ENCODE assay signal across 8 cellular contexts in genomic region chr2:231672617-231673347, GRCh38. TPM values are rescaled to one million over a fixed set of nuclear protein-coding genes. Genes with fewer than 3 reads are reported as not detected.
DNase-seq lines count a peak whose midpoint lies in the region; ATAC-seq, FAIRE-seq and TF ChIP-seq lines count a peak whose summit lies in the region.

No MANE protein-coding gene starts in this region.

- under 1% methylated on average over 19 of the region's 20 CpGs for WGBS in GM12878 (ENCODE audit: insufficient coverage, insufficient replicate concordance, low lambda C conversion rate, missing lambda C conversion rate)

- FAIRE-seq in GM18507 (lab: Jason Lieb, UNC), result peak; percentile 89
- no peak for FAIRE-seq in GM12878 (lab: Jason Lieb, UNC)

- no peaks in the 10 kb centered on the region for H4K20me1 ChIP-seq in GM12878 (ENCODE audit: control insufficient read depth, insufficient read depth)

- peak overlapping the region; percentile 97 for H3K4me2 ChIP-seq in GM12878 (ENCODE audit: control insufficient read depth, insufficient read depth)

- POLR2A ChIA-PET in GM12878 (lab: Charles Lee), result interaction anchor here (0.5 to 10.3 kb wide), 18 partner anchors 8 to 354 kb away, joined by 3 to 247 read pairs (median 7); partner anchors contain the start of genes COPS7B and PTMA

- CTCF ChIA-PET in GM12878 (lab: Yijun Ruan, JAX), result interaction anchor here (0.7 to 22.2 kb wide), 15 partner anchors 10 to 155 kb away, joined by 3 to 811 read pairs (median 8); partner anchors contain the start of gene PTMA

- H3K9me3 ChIP-seq in GM12878 (replicated peaks; ENCODE audit: control insufficient read depth, insufficient read depth, low read length) (no peaks in the 10 kb centered on the region; the same call in 2 of the 3 replicates), vagina (no peaks in the 10 kb centered on the region)

- peak; percentile 10 for DNase-seq in Ammon's horn (ENCODE audit: low spot score)
- DNase-seq in GM18507 (ENCODE audit: extremely low spot score, insufficient read length, low read depth), result no peak
- DNase-seq in NCI-H1930 (lab: John Stamatoyannopoulos, UW), result peak; percentile 20 to 47
- peak; percentile 71 for DNase-seq in GM12878 (ENCODE audit: low read depth, low spot score)
- peak; percentile 82 to 92 for DNase-seq in left colon
- DNase-seq in vagina (ENCODE audit: extremely low spot score in 2 of 2), result peak in 1 of 2 donors; percentile 83
- no peak for DNase-seq in HK-2 (ENCODE audit: unreplicated experiment)

- H3K4me3 ChIP-seq in GM12878, result peak overlapping the region; percentile 73
- no peak overlapping the region for H3K4me3 ChIP-seq in vagina

- peak; percentile 86 for TF ChIP-seq EP300 in GM12878 (IDR thresholded peaks at IDR 0.05; ENCODE audit: borderline replicate concordance in 1 of 2, control insufficient read depth in 1 of 2, low read depth in 2 of 2, low read length in 2 of 2)

- H3K9ac ChIP-seq in GM12878 (ENCODE audit: control insufficient read depth, insufficient read depth, low read length), result peak overlapping the region; percentile 76

- RAD21 ChIA-PET in GM12878 (lab: Charles Lee; ENCODE audit: unreplicated experiment), result interaction anchor here (0.5 to 24.6 kb wide), 18 partner anchors 9 to 1125 kb away, joined by 3 to 463 read pairs (median 4); partner anchors contain the start of gene PTMA

- H2AFZ ChIP-seq in GM12878 (ENCODE audit: control insufficient read depth, low read depth, low read length), result peak overlapping the region; percentile 70

- in situ Hi-C loops in GM12878 (cut with MboI), result loop anchor here (5.0 kb wide), 1 partner anchor 60 kb away; no protein-coding TSS in a partner anchor

- H3K36me3 ChIP-seq in GM12878 (ENCODE audit: control insufficient read depth in 2 of 2, insufficient read depth in 2 of 2, low read length in 1 of 2), result no peaks in the 10 kb centered on the region
- no peaks in the 10 kb centered on the region for H3K36me3 ChIP-seq in vagina

- peaks cover 59% of the 10 kb centered on the region for H3K4me1 ChIP-seq in GM12878 (ENCODE audit: control insufficient read depth, insufficient read depth, low read length)
- peaks cover 48% of the 10 kb centered on the region for H3K4me1 ChIP-seq in vagina

- ATAC-seq in HG02763 (IDR thresholded peaks at IDR 0.05; ENCODE audit: unreplicated experiment) (peak; percentile 48), GM12878 (peak; percentile 73), left colon (peak; percentile 55)

- BruUV-seq in GM12878 (replicated peaks; lab: Mats Ljungman, UMichigan), result no TSS peak

- peaks cover 9% of the 10 kb centered on the region for H3K79me2 ChIP-seq in GM12878 (ENCODE audit: control insufficient read depth, insufficient read depth, low read length)

- H3K27me3 ChIP-seq in GM12878 (replicated peaks in 1 of 2; ENCODE audit: control insufficient read depth in 2 of 2, insufficient read depth in 2 of 2, low read length in 1 of 2) (no peaks in the 10 kb centered on the region), vagina (no peaks in the 10 kb centered on the region)

- TF ChIP-seq POLR2A in GM12878 (IDR thresholded peaks at IDR 0.05; ENCODE audit: low read depth, low read length), result peak; percentile 43; the same call in 1 of the 2 replicates
- TF ChIP-seq POLR2A in vagina (IDR thresholded peaks at IDR 0.05), result no peak

- intact Hi-C loops in GM12878 (cut with micrococcal nuclease; ENCODE audit: unreplicated experiment), result loop anchor here (5.0 kb wide), 1 partner anchor 110 kb away; no protein-coding TSS in a partner anchor
- intact Hi-C loops in left colon (cut with DNase I, micrococcal nuclease), result no loop called here
- intact Hi-C loops in vagina (cut with DNase I), result loop anchor here (10.0 kb wide), 1 partner anchor 208 kb away; the partner anchor contains the start of gene NCL

- SMC1A ChIA-PET in GM12878 (lab: Charles Lee; ENCODE audit: uncharacterized antibody, unreplicated experiment), result interaction anchor here (0.8 to 10.2 kb wide), 10 partner anchors 12 to 197 kb away, joined by 3 to 343 read pairs (median 6); partner anchors contain the start of gene PTMA

- H3K27ac ChIP-seq in GM12878 (ENCODE audit: control insufficient read depth, insufficient read depth) (peak overlapping the region; percentile 98), vagina (peak overlapping the region; percentile 81)

- TF ChIP-seq CTCF in GM12878 (IDR thresholded peaks at IDR 0.05 in 2 of 3, conservative IDR thresholded peaks at IDR 0.05 in 1 of 3; ENCODE audit: control insufficient read depth in 2 of 3, extremely low read depth in 1 of 3, insufficient read depth in 1 of 3, low read depth in 3 of 3, low read length in 3 of 3), result peak; percentile 56 to 64 (median 59)
- no peak for TF ChIP-seq CTCF in vagina (IDR thresholded peaks at IDR 0.05)

- TF ChIP-seq RAD21 in GM12878 (IDR thresholded peaks at IDR 0.05; ENCODE audit: insufficient read depth, low read depth, low read length), result no peak

TF ChIP-seq in GM12878, 131 proteins besides CTCF, POLR2A, EP300 and RAD21 (continues in another document):
- TF ChIP-seq PRDM15 (CRISPR knock-in tag; IDR thresholded peaks at IDR 0.05), result no peak
- no peak for TF ChIP-seq ESRRA (IDR thresholded peaks at IDR 0.05; ENCODE audit: low read length)
- peak; percentile 68 for TF ChIP-seq SP1 (IDR thresholded peaks at IDR 0.05; ENCODE audit: low read depth, low read length)
- TF ChIP-seq ZBTB33 (IDR thresholded peaks at IDR 0.05), result no peak
- TF ChIP-seq BMI1 (IDR thresholded peaks at IDR 0.05; ENCODE audit: borderline replicate concordance), result no peak
- no peak for TF ChIP-seq ZNF384 (IDR thresholded peaks at IDR 0.05; ENCODE audit: borderline replicate concordance, low read depth, low read length)
- no peak for TF ChIP-seq NR2C2 (IDR thresholded peaks at IDR 0.05; ENCODE audit: borderline replicate concordance, control insufficient read depth, insufficient read length, low read depth)
- peak; percentile 13; the same call in 1 of the 2 replicates for TF ChIP-seq HCFC1 (IDR thresholded peaks at IDR 0.05; ENCODE audit: low read length)
- TF ChIP-seq YY1 (IDR thresholded peaks at IDR 0.05; ENCODE audit: low read depth, low read length), result peak; percentile 51; the same call in 1 of the 2 replicates
- peak; percentile 88 for TF ChIP-seq EED (IDR thresholded peaks at IDR 0.05; ENCODE audit: low read depth)

RNA-seq across cellular contexts. Expression of gene PTMA, which starts 35.5 kb away (rescaled TPM):
- total RNA-seq in GM12878 (2013; cell fraction: nucleolus; rRNA removed), result 157 and 167 TPM in 2 replicates
- total RNA-seq in GM12878 (2014; rRNA removed), result 1,683 and 1,891 TPM in 2 replicates
- total RNA-seq in GM12878 (2014; rRNA removed; fragmentation: Illumina TruSeq; extraction: Trizol), result 3,682 and 3,944 TPM in 2 replicates
- 2,403 and 2,413 TPM in 2 replicates for total RNA-seq in GM12878 (2021)
- polyA plus RNA-seq in GM12878 (2011; ENCODE audit: low read depth), result 1,103 TPM
- 1,144 and 1,534 TPM in 2 replicates for polyA plus RNA-seq in GM12878 (2011; rRNA removed)
- 791 and 1,273 TPM in 2 replicates for polyA plus RNA-seq in GM12878 (2011; cell fraction: cytosol; rRNA removed)
- 515 and 1,224 TPM in 2 replicates for polyA plus RNA-seq in GM12878 (2011; cell fraction: nucleus; rRNA removed)
- polyA plus RNA-seq in GM12878 (2012), result 2,072 and 2,223 TPM in 2 replicates
- polyA plus RNA-seq in GM12878 (2014; fragmentation: Illumina TruSeq; extraction: Trizol), result 2,851 and 4,022 TPM in 2 replicates
- 1,000 to 10,000 TPM; 3,548 to 5,018 TPM for polyA plus RNA-seq in GM12878 (2014; fragmentation: Nextera tagmentation; extraction: Ambion mirVana)
- 2,120 and 2,624 TPM in 2 replicates for polyA plus RNA-seq in GM12878 (2014; rRNA removed)
- polyA plus RNA-seq in GM12878 (2016; fragmentation: Nextera tagmentation; extraction: Ambion mirVana), result 1,000 to 10,000 TPM; 3,379 to 3,894 TPM
- polyA minus RNA-seq in GM12878 (2011; rRNA and poly(A)+ RNA removed), result 163 and 293 TPM in 2 replicates
- polyA minus RNA-seq in GM12878 (2011; cell fraction: cytosol; rRNA and poly(A)+ RNA removed), result 590 and 681 TPM in 2 replicates
- 194 and 317 TPM in 2 replicates for polyA minus RNA-seq in GM12878 (2011; cell fraction: nucleus; rRNA and poly(A)+ RNA removed)
- total RNA-seq in left colon, result 100 to 1,000 TPM; 775 to 846 TPM
- 536 TPM for total RNA-seq in vagina

Comparison
In these comparisons a context has a peak if more than half of its experiments do, and no peak if none do; other contexts are left out.
1. DNase-seq: peak in Ammon's horn (single experiment), NCI-H1930 (2 of 2), GM12878 (single experiment) and left colon (2 of 2); none in GM18507 (single experiment) and HK-2 (single experiment).
2. CTCF ChIP-seq: peak in GM12878 (3 of 3); none in vagina (0 of 3).
3. intact Hi-C loops: an anchor here in GM12878 (5.0 kb wide) and vagina (10.0 kb wide); none called in left colon.
4. Peak in every context shown above with its lines, with median percentiles within 50 percentile points of each other: ATAC-seq.